ENCODE assay signal across 1 cellular context in genomic region chr6:170035896-170036295, GRCh38.
TF ChIP-seq lines count a peak whose summit lies in the region.

No MANE protein-coding gene starts in this region.

TF ChIP-seq in GM23338, 12 proteins besides CTCF, POLR2A, EP300 and RAD21 (continued from another document):
- no peak for TF ChIP-seq ZNF462 (CRISPR knock-in tag; IDR thresholded peaks at IDR 0.05)
